In the genomic region with DNA sequence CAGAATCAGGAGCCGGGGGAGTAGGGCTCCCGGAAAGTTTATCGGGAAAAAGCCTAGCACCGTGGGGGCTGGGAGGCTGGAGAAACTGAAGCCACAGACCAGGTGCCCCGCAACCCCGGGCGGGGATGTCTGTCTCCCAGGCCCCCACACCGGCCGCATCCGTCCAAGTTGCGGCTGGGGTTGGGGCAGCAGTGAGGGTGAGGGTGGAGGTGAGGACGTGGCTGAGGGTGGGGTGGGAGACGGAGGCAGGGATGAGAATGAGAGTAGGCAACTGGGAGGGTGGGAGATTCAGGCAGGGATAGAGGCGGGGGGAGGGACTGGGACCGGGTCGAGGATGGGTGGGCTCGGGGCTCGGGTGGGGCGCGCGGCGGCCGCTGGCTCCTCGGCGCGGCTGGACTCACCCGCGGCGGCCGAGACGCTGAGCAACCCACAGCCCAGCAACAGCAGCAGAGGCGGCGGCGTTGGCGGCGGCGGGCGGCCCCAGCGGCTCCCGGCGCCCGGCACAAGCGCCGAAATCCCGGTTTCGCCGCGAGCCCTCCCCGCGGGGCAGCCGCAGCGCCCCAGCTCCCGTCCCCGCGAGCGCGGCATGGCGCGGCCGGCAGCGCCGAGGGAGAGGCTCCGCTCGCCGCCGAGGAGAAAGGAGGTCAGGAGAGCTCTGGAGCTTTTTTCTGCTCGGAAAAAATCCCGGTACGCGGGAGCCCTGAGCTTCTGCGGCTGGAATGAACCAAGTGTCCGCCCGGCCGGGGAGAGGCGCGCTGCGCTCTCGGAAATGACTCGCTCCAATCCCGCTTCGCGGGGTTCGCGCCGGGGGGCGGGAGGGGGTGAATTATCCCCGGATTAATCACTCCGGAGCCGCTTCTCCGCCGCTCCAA, we compare ENCODE assay signal across 1 cellular context.
TF ChIP-seq lines count a peak whose summit lies in the region.

A gene (minus strand): TSS at position 721 of the 872 bp plus-strand sequence. CDS start 133 bp downstream, at position 588.

TF ChIP-seq in HepG2, 621 proteins besides CTCF, POLR2A, EP300 and RAD21 (continued from another document):
- TF ChIP-seq, protein P1, sequence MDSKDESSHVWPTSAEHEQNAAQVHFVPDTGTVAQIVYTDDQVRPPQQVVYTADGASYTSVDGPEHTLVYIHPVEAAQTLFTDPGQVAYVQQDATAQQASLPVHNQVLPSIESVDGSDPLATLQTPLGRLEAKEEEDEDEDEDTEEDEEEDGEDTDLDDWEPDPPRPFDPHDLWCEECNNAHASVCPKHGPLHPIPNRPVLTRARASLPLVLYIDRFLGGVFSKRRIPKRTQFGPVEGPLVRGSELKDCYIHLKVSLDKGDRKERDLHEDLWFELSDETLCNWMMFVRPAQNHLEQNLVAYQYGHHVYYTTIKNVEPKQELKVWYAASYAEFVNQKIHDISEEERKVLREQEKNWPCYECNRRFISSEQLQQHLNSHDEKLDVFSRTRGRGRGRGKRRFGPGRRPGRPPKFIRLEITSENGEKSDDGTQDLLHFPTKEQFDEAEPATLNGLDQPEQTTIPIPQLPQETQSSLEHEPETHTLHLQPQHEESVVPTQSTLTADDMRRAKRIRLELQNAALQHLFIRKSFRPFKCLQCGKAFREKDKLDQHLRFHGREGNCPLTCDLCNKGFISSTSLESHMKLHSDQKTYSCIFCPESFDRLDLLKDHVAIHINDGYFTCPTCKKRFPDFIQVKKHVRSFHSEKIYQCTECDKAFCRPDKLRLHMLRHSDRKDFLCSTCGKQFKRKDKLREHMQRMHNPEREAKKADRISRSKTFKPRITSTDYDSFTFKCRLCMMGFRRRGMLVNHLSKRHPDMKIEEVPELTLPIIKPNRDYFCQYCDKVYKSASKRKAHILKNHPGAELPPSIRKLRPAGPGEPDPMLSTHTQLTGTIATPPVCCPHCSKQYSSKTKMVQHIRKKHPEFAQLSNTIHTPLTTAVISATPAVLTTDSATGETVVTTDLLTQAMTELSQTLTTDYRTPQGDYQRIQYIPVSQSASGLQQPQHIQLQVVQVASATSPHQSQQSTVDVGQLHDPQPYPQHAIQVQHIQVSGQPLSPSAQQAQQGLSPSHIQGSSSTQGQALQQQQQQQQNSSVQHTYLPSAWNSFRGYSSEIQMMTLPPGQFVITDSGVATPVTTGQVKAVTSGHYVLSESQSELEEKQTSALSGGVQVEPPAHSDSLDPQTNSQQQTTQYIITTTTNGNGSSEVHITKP (CRISPR knock-in tag; IDR thresholded peaks at IDR 0.05; ENCODE audit: low read depth): peak; percentile 75; the same call in 1 of the 2 replicates
